ENCODE assay signal across 2 cellular contexts in the genomic region with DNA sequence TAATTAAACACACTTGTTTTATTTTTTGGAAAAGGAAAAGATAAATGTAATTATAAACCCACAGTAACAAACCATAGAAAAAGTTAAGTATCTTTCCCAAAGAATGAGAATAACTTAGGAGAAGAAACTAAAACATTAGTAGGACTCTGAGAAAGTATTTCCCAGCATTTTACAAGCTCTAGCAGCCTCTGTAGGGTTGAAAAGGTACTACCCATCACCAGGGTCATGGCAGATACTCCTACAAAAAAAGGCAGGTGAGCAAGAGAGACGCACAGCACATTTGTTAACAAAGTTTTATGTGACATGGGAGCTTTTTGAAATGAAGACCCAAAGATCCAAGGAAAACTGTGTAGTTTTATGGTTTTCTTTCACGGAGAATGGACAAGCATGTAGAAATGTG.
TF ChIP-seq lines count a peak whose summit lies in the region.

No MANE protein-coding gene starts in this region.

TF ChIP-seq in HepG2, 621 proteins besides CTCF, POLR2A, EP300 and RAD21:
- TF ChIP-seq ZBTB8A (CRISPR knock-in tag; IDR thresholded peaks at IDR 0.05; ENCODE audit: borderline replicate concordance, low read depth) (no peak), ZBTB33 (CRISPR knock-in tag; IDR thresholded peaks at IDR 0.05) (no peak), TOE1 (CRISPR knock-in tag; IDR thresholded peaks at IDR 0.05) (no peak), CBX1 (IDR thresholded peaks at IDR 0.05; ENCODE audit: low read depth) (no peak), ZNF704 (CRISPR knock-in tag; IDR thresholded peaks at IDR 0.05; ENCODE audit: borderline replicate concordance) (no peak), ZKSCAN1 (IDR thresholded peaks at IDR 0.05; ENCODE audit: low read length) (peak; percentile 56; the same call in 1 of the 2 replicates), ZNF256 (CRISPR knock-in tag; conservative IDR thresholded peaks at IDR 0.05) (no peak), RAD51 (IDR thresholded peaks at IDR 0.05; ENCODE audit: borderline replicate concordance) (no peak), STAG1 (CRISPR knock-in tag; IDR thresholded peaks at IDR 0.05) (peak; percentile 69), ZNF614 (CRISPR knock-in tag; IDR thresholded peaks at IDR 0.05; ENCODE audit: borderline replicate concordance) (no peak), PRMT3 (CRISPR knock-in tag; IDR thresholded peaks at IDR 0.05; ENCODE audit: borderline replicate concordance, low read depth) (no peak), SMC3 (IDR thresholded peaks at IDR 0.05; ENCODE audit: low read length) (peak; percentile 61), ZNF232 (CRISPR knock-in tag; IDR thresholded peaks at IDR 0.05; ENCODE audit: borderline replicate concordance) (no peak), ZNF331 (CRISPR knock-in tag; IDR thresholded peaks at IDR 0.05) (no peak), ZNF7 (CRISPR knock-in tag; IDR thresholded peaks at IDR 0.05) (no peak), SKIL (CRISPR knock-in tag; IDR thresholded peaks at IDR 0.05; ENCODE audit: borderline replicate concordance) (no peak), ZNF335 (CRISPR knock-in tag; IDR thresholded peaks at IDR 0.05) (no peak)
- TF ChIP-seq, protein P1, sequence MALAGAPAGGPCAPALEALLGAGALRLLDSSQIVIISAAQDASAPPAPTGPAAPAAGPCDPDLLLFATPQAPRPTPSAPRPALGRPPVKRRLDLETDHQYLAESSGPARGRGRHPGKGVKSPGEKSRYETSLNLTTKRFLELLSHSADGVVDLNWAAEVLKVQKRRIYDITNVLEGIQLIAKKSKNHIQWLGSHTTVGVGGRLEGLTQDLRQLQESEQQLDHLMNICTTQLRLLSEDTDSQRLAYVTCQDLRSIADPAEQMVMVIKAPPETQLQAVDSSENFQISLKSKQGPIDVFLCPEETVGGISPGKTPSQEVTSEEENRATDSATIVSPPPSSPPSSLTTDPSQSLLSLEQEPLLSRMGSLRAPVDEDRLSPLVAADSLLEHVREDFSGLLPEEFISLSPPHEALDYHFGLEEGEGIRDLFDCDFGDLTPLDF (CRISPR knock-in tag; IDR thresholded peaks at IDR 0.05): no peak
- TF ChIP-seq, protein P2, sequence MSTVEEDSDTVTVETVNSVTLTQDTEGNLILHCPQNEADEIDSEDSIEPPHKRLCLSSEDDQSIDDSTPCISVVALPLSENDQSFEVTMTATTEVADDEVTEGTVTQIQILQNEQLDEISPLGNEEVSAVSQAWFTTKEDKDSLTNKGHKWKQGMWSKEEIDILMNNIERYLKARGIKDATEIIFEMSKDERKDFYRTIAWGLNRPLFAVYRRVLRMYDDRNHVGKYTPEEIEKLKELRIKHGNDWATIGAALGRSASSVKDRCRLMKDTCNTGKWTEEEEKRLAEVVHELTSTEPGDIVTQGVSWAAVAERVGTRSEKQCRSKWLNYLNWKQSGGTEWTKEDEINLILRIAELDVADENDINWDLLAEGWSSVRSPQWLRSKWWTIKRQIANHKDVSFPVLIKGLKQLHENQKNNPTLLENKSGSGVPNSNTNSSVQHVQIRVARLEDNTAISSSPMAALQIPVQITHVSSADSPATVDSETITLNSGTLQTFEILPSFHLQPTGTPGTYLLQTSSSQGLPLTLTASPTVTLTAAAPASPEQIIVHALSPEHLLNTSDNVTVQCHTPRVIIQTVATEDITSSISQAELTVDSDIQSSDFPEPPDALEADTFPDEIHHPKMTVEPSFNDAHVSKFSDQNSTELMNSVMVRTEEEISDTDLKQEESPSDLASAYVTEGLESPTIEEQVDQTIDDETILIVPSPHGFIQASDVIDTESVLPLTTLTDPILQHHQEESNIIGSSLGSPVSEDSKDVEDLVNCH (CRISPR knock-in tag; IDR thresholded peaks at IDR 0.05): no peak
- TF ChIP-seq, protein P3, sequence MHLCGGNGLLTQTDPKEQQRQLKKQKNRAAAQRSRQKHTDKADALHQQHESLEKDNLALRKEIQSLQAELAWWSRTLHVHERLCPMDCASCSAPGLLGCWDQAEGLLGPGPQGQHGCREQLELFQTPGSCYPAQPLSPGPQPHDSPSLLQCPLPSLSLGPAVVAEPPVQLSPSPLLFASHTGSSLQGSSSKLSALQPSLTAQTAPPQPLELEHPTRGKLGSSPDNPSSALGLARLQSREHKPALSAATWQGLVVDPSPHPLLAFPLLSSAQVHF (CRISPR knock-in tag; IDR thresholded peaks at IDR 0.05): no peak
TF ChIP-seq in HepG2: peak in this region for 3.

TF ChIP-seq in H1, 55 proteins besides CTCF, POLR2A, EP300 and RAD21:
- TF ChIP-seq TAF7 (optimal IDR thresholded peaks at IDR 0.05; ENCODE audit: borderline replicate concordance, low read depth, low read length) (no peak), KDM1A (IDR thresholded peaks at IDR 0.05; ENCODE audit: borderline replicate concordance, low read length) (no peak), EGR1 (IDR thresholded peaks at IDR 0.05; ENCODE audit: borderline replicate concordance, low read depth, low read length) (no peak), CHD2 (IDR thresholded peaks at IDR 0.05; ENCODE audit: low read length) (no peak), ATF3 (IDR thresholded peaks at IDR 0.05; ENCODE audit: insufficient read depth, low read depth, low read length) (no peak), HDAC6 (IDR thresholded peaks at IDR 0.05; ENCODE audit: low read depth, low read length) (no peak), CREB1 (IDR thresholded peaks at IDR 0.05) (no peak), BACH1 (IDR thresholded peaks at IDR 0.05; ENCODE audit: low read length) (no peak), RBBP5 (IDR thresholded peaks at IDR 0.05; ENCODE audit: borderline replicate concordance, low read depth, low read length) (no peak), PHF8 (conservative IDR thresholded peaks at IDR 0.05; ENCODE audit: low read depth, low read length) (no peak), CBX8 (IDR thresholded peaks at IDR 0.05; ENCODE audit: borderline replicate concordance, low read depth, low read length) (no peak), POLR2AphosphoS5 (IDR thresholded peaks at IDR 0.05; ENCODE audit: low read depth, low read length) (no peak)
